Comparison of ENCODE assay signal across 2 cellular contexts in genomic region chr6:143772662-143773061, GRCh38.
TF ChIP-seq lines count a peak whose summit lies in the region.

No MANE protein-coding gene starts in this region.

TF ChIP-seq in endothelial cell of umbilical vein, 7 proteins besides CTCF, POLR2A, EP300 and RAD21 (continued from another document):
- no peak for TF ChIP-seq MAX (IDR thresholded peaks at IDR 0.05; ENCODE audit: insufficient read depth, insufficient read length)
- TF ChIP-seq MYC (IDR thresholded peaks at IDR 0.05; ENCODE audit: low read depth, low read length): no peak
- TF ChIP-seq JUN (IDR thresholded peaks at IDR 0.05; ENCODE audit: borderline replicate concordance, insufficient read depth, insufficient read length, low read depth): no peak
- no peak for TF ChIP-seq FOS (IDR thresholded peaks at IDR 0.05; ENCODE audit: borderline replicate concordance, insufficient read depth, low read length)

TF ChIP-seq in SK-N-SH treated with all-trans-retinoic acid at 6 μM for 48 hours, 23 proteins besides CTCF, POLR2A, EP300 and RAD21:
- TF ChIP-seq CSRNP3 (CRISPR knock-in tag; IDR thresholded peaks at IDR 0.05) (no peak), GLIS3 (CRISPR knock-in tag; IDR thresholded peaks at IDR 0.05) (no peak), TCF4 (CRISPR knock-in tag; IDR thresholded peaks at IDR 0.05; ENCODE audit: borderline replicate concordance) (no peak), ZC3H10 (CRISPR knock-in tag; IDR thresholded peaks at IDR 0.05) (no peak), CREB5 (CRISPR knock-in tag; IDR thresholded peaks at IDR 0.05; ENCODE audit: low read depth) (no peak), PPARA (CRISPR knock-in tag; IDR thresholded peaks at IDR 0.05; ENCODE audit: borderline replicate concordance) (no peak), TSHZ2 (CRISPR knock-in tag; IDR thresholded peaks at IDR 0.05) (no peak), CSDC2 (CRISPR knock-in tag; IDR thresholded peaks at IDR 0.05) (no peak), ESRRG (CRISPR knock-in tag; IDR thresholded peaks at IDR 0.05) (no peak), ZFP30 (CRISPR knock-in tag; IDR thresholded peaks at IDR 0.05) (no peak), ISL1 (CRISPR knock-in tag; IDR thresholded peaks at IDR 0.05) (no peak), ZNF70 (CRISPR knock-in tag; IDR thresholded peaks at IDR 0.05) (no peak), TOX (CRISPR knock-in tag; IDR thresholded peaks at IDR 0.05; ENCODE audit: borderline replicate concordance) (no peak), BACH2 (CRISPR knock-in tag; IDR thresholded peaks at IDR 0.05; ENCODE audit: borderline replicate concordance) (no peak)
